In the genomic region with DNA sequence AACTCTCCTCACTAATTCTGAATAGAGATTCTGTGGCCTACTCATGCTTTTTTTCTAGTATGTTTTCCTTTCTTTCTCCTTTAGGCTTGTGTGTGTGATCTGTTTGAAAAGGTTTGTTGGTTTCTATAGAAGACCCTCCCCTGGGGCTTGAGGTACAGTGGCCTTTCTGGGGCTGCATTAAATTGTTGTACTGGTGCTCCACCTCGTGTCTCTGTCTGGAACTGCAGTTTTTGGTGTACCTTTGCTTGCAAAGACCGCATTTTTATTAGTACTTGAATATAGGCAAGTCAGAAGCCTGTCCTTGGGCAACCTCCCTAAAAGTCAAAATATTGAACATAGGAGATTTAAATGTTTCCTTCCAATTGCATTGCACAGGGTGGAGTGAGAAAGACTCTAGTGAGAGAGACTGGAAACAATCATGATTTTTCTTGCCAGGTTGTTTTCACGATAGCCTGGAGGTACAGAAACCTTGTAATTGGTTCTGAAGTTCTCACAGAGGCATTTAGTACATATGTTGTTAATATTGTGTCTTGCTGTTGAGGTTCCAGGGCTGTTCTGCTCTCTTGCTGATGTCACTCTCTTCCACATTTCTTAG, we compare ENCODE assay signal across 8 cellular contexts. TPM values are rescaled to one million over a fixed set of nuclear protein-coding genes. Genes with fewer than 3 reads are reported as not detected.
A peak's percentile ranks its signal among the peaks of the same experiment; 100 is the strongest.
DNase-seq lines count a peak whose midpoint lies in the region; ATAC-seq and TF ChIP-seq lines count a peak whose summit lies in the region.

No MANE protein-coding gene starts in this region.

- ATAC-seq in HG02938 (IDR thresholded peaks at IDR 0.05; ENCODE audit: unreplicated experiment) (peak; percentile 86), HG03108 (IDR thresholded peaks at IDR 0.05; ENCODE audit: unreplicated experiment) (no peak)
- peak; percentile 45 for ATAC-seq in activated CD8-positive, alpha-beta T cell treated with anti-CD3 and anti-CD28 coated beads for 36 hours
- ATAC-seq in stimulated activated naive CD8-positive, alpha-beta T cell treated with anti-CD3 and anti-CD28 coated beads, Interleukin-15, Interleukin-2, amounts not matched to agents 100 U/mL and 50 U/mL, for 24 hours: no peak

- H3K9me3 Mint-ChIP-seq in activated CD8-positive, alpha-beta T cell treated with anti-CD3 and anti-CD28 coated beads for 36 hours: peaks cover 4% of the 10 kb centered on the region

- intact Hi-C loops in activated CD8-positive, alpha-beta T cell treated with anti-CD3 and anti-CD28 coated beads for 36 hours (cut with micrococcal nuclease): loop anchor here (10.0 kb wide), 2 partner anchors 225 to 525 kb away; no protein-coding TSS in a partner anchor

- TF ChIP-seq CTCF in BE2C (IDR thresholded peaks at IDR 0.05; ENCODE audit: low read depth, low read length) (peak; percentile 87), GM13976 (IDR thresholded peaks at IDR 0.05; ENCODE audit: borderline replicate concordance, control extremely low read depth, extremely low read depth, insufficient read depth, missing control alignments) (peak; percentile 56)
- peak; percentile 78 for TF ChIP-seq CTCF in activated CD8-positive, alpha-beta T cell treated with anti-CD3 and anti-CD28 coated beads for 36 hours (IDR thresholded peaks at IDR 0.05)

- no peak overlapping the region for H3K4me3 ChIP-seq in BE2C (ENCODE audit: low read depth, low read length)

- H3K36me3 Mint-ChIP-seq in activated CD8-positive, alpha-beta T cell treated with anti-CD3 and anti-CD28 coated beads for 36 hours (ENCODE audit: low read depth): no peaks in the 10 kb centered on the region

- in situ Hi-C loops in GM13976 (cut with MboI; ENCODE audit: low sequenced_read_pairs, unreplicated experiment): no loop called here

- no peak overlapping the region for H3K27ac Mint-ChIP-seq in activated CD8-positive, alpha-beta T cell treated with anti-CD3 and anti-CD28 coated beads for 36 hours

- H3K9me3 ChIP-seq in BE2C: no peaks in the 10 kb centered on the region

- POLR2A ChIA-PET in activated CD8-positive, alpha-beta T cell treated with anti-CD3 and anti-CD28 coated beads for 36 hours (lab: Charles Lee): no interaction called here

- H3K27me3 ChIP-seq in BE2C: no peaks in the 10 kb centered on the region

- no peaks in the 10 kb centered on the region for H3K4me1 ChIP-seq in BE2C

- CTCF ChIA-PET in activated CD8-positive, alpha-beta T cell treated with anti-CD3 and anti-CD28 coated beads for 36 hours (lab: Charles Lee): no interaction called here

- DNase-seq in BE2C (peak; percentile 68), GM13976 (ENCODE audit: low spot score) (peak; percentile 18), NCI-H2171 (lab: John Stamatoyannopoulos, UW) (peak; percentile 85), iPS DF 19.7 (ENCODE audit: low read depth, low spot score) (peak; percentile 60)
- peak; percentile 43 for DNase-seq in activated CD8-positive, alpha-beta T cell treated with anti-CD3 and anti-CD28 coated beads for 36 hours
- DNase-seq in stimulated activated naive CD8-positive, alpha-beta T cell treated with anti-CD3 and anti-CD28 coated beads, Interleukin-15, Interleukin-2, amounts not matched to agents 100 U/mL and 50 U/mL, for 24 hours: peak; percentile 31

- no peaks in the 10 kb centered on the region for H3K4me1 Mint-ChIP-seq in activated CD8-positive, alpha-beta T cell treated with anti-CD3 and anti-CD28 coated beads for 36 hours (ENCODE audit: low read depth)

- H3K27me3 Mint-ChIP-seq in activated CD8-positive, alpha-beta T cell treated with anti-CD3 and anti-CD28 coated beads for 36 hours: no peaks in the 10 kb centered on the region

- no peak overlapping the region for H3K4me3 Mint-ChIP-seq in activated CD8-positive, alpha-beta T cell treated with anti-CD3 and anti-CD28 coated beads for 36 hours

- no peaks in the 10 kb centered on the region for H3K36me3 ChIP-seq in BE2C

RNA-seq across cellular contexts. Expression of gene SLCO1B1, which starts 39.0 kb away (rescaled TPM):
- polyA plus RNA-seq in BE2C (2012; ENCODE audit: insufficient read depth, insufficient read length, low read depth): not detected
- not detected for total RNA-seq in activated CD8-positive, alpha-beta T cell treated with anti-CD3 and anti-CD28 coated beads for 36 hours

Comparison
In these comparisons a context has a peak if more than half of its experiments do, and no peak if none do; other contexts are left out.
1. DNase-seq: peak in every context shown above with its lines; median percentile 85 in NCI-H2171; 68 in BE2C; 60 in iPS DF 19.7; 43 in activated CD8-positive, alpha-beta T cell treated with anti-CD3 and anti-CD28 coated beads for 36 hours; 31 in stimulated activated naive CD8-positive, alpha-beta T cell treated with anti-CD3 and anti-CD28 coated beads, Interleukin-15, Interleukin-2, amounts not matched to agents 100 U/mL and 50 U/mL, for 24 hours; 18 in GM13976.
2. ATAC-seq: peak in HG02938 (single experiment) and activated CD8-positive, alpha-beta T cell treated with anti-CD3 and anti-CD28 coated beads for 36 hours (single experiment); none in stimulated activated naive CD8-positive, alpha-beta T cell treated with anti-CD3 and anti-CD28 coated beads, Interleukin-15, Interleukin-2, amounts not matched to agents 100 U/mL and 50 U/mL, for 24 hours (single experiment) and HG03108 (single experiment).
3. Peak in every context shown above with its lines, with median percentiles within 50 percentile points of each other: CTCF ChIP-seq.